ENCODE assay signal across 26 cellular contexts in genomic region chr7:39673868-39674267, GRCh38.
"Had no signal": no experiment of that assay in that cellular context is flagged by ENCODE, and none has a peak within 500 bp of the region (broad histone marks: within the 10 kb centered on the region; RNA-seq: fewer than 3 reads in every experiment).

No MANE protein-coding gene starts in this region.

- H3K27ac ChIP-seq: hepatocyte, pancreas, prostate gland, skin epidermis, stomach, testis, thyroid gland, upper lobe of right lung had no signal

- DNase-seq: head of caudate nucleus; islet precursor cell; mesendoderm; naive B cell; natural killer cell; nephron progenitor cell; pancreas; posterior cingulate gyrus; stimulated activated CD4-positive, alpha-beta T cell treated with anti-CD3 and anti-CD28 coated beads, Interleukin-12 subunit alpha, Interleukin-12 subunit beta, amount 100 ng/mL, for 4 hours; stimulated activated CD4-positive, alpha-beta T cell treated with anti-CD3 and anti-CD28 coated beads, Interleukin-15, amount 100 ng/mL, for 24 hours; stimulated activated CD4-positive, alpha-beta T cell treated with anti-CD3 and anti-CD28 coated beads, Interleukin-2, amount 100 ng/mL, for 24 hours; stimulated activated CD4-positive, alpha-beta T cell treated with anti-CD3 and anti-CD28 coated beads, Interleukin-4, amount 100 ng/mL, for 1 hour; stimulated activated naive B cell treated with anti-CD40 and anti-IgM and Interleukin-4, amounts not matched to agents 10 μg/mL and 1 μg/mL and 100 μg/mL, for 72 hours; stimulated activated naive CD8-positive, alpha-beta T cell treated with anti-CD3 and anti-CD28 coated beads, Interleukin-15, Interleukin-2, amounts not matched to agents 100 U/mL and 50 U/mL, for 24 hours; stomach; testis; thyroid gland; trophoblast cell; upper lobe of right lung had no signal

- FAIRE-seq: urothelium cell line had no signal

- H3K36me3 ChIP-seq: pancreas, prostate gland, thyroid gland, upper lobe of right lung had no signal

- H3K9me3 ChIP-seq: pancreas, prostate gland, stomach, testis, thyroid gland, upper lobe of right lung had no signal

- H3K27me3 ChIP-seq: hepatocyte, pancreas, stomach, testis, thyroid gland, upper lobe of right lung had no signal

- H2AFZ ChIP-seq: hepatocyte had no signal

- H3K4me1 ChIP-seq: pancreas, prostate gland, testis, thyroid gland had no signal

- ATAC-seq: left lobe of liver; natural killer cell; pancreas; sciatic nerve; stimulated activated naive B cell treated with anti-CD40 and anti-IgM and Interleukin-4, amounts not matched to agents 10 μg/mL and 1 μg/mL and 100 μg/mL, for 72 hours; stimulated activated naive CD8-positive, alpha-beta T cell treated with anti-CD3 and anti-CD28 coated beads, Interleukin-15, Interleukin-2, amounts not matched to agents 100 U/mL and 50 U/mL, for 24 hours; upper lobe of right lung had no signal

- H3K4me2 ChIP-seq: hepatocyte had no signal

- H3K4me3 ChIP-seq: hepatocyte, lung, pancreas, prostate gland, skin epidermis, stomach, testis, thyroid gland, upper lobe of right lung had no signal
